Comparison of ENCODE assay signal across 1 cellular context in the genomic region with DNA sequence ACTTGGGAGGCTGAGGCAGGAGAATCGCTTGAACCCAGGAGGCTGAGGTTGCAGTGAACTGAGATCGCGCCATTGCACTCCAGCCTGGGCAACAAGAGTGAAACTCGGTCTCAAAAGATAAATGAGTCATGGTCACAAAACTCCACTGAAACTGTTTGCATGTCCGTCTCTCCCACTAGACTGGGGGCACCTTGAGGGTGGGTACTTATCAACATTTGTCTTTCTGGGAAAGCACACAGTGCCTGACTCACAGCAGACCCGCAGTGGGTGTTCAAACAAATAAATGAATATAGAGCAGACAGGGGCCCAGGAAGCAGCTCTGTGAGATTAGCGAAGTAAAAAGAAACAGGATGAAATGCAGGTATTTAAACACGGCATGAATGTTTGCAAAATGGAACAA.
TF ChIP-seq lines count a peak whose summit lies in the region.

No MANE protein-coding gene starts in this region.

TF ChIP-seq in A549, 52 proteins besides CTCF, POLR2A, EP300 and RAD21 (continued from another document):
- TF ChIP-seq, protein P1, sequence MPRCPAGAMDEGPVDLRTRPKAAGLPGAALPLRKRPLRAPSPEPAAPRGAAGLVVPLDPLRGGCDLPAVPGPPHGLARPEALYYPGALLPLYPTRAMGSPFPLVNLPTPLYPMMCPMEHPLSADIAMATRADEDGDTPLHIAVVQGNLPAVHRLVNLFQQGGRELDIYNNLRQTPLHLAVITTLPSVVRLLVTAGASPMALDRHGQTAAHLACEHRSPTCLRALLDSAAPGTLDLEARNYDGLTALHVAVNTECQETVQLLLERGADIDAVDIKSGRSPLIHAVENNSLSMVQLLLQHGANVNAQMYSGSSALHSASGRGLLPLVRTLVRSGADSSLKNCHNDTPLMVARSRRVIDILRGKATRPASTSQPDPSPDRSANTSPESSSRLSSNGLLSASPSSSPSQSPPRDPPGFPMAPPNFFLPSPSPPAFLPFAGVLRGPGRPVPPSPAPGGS (IDR thresholded peaks at IDR 0.05), result no peak
